ENCODE assay signal across 8 cellular contexts in the genomic region with DNA sequence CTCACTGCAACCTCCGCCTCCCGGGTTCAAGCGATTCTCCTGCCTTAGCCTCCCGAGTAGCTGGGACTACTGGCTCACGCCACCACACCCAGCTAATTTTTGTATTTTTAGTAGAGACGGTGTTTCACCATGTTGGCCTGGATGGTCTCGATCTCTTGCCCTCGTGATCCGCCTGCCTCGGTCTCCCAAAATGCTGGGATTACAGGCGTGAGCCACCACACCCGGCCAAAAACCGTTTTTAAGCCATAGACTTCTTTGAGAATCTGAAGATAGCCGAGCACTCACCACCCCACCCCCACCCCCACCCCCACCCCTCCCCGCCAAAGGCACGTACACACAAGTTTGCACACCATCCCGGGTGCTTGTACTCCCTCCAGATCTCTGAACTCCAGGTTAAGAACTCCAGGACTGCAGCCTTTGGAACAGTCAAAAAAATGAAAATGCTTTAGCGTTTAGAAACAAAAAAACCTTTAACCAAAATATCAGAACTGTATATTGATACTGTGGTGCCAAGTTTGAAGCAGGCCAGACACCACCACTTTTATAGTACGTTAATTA. TPM values are rescaled to one million over a fixed set of nuclear protein-coding genes. Genes with fewer than 3 reads are reported as not detected.
A peak's percentile ranks its signal among the peaks of the same experiment; 100 is the strongest.
DNase-seq lines count a peak whose midpoint lies in the region; ATAC-seq and TF ChIP-seq lines count a peak whose summit lies in the region.

No MANE protein-coding gene starts in this region.

- H3K36me3 ChIP-seq in H7 (replicated peaks; ENCODE audit: control insufficient read depth, insufficient read depth, low read length) (no peaks in the 10 kb centered on the region; the same call in 1 of the 2 replicates), skeletal muscle satellite cell (ENCODE audit: insufficient read depth, low read length) (no peaks in the 10 kb centered on the region)

- peaks cover 19% of the 10 kb centered on the region for H3K4me1 ChIP-seq in skeletal muscle satellite cell (ENCODE audit: control insufficient read depth, insufficient read depth, low read length)

- in situ Hi-C loops in SK-MEL-5 (cut with HindIII; ENCODE audit: low pct_unique_long_range_greater_than_20kb, low sequenced_read_pairs): no loop called here

- DNase-seq in H7 (peak; percentile 49), SK-MEL-5 (ENCODE audit: low read depth, low spot score) (peak; percentile 15), fibroblast of pulmonary artery (ENCODE audit: low read depth) (no peak), HCEC 1CT (no peak), activated gamma-delta T cell treated with Interleukin-2 at 50 U/mL for 16 hours (no peak), NCI-H1048 (lab: John Stamatoyannopoulos, UW) (no peak)

- no peak for ATAC-seq in HG03097 (IDR thresholded peaks at IDR 0.05; ENCODE audit: low FRiP score, unreplicated experiment)

- H3K27me3 ChIP-seq in H7 (ENCODE audit: control insufficient read depth, insufficient read depth, low read length): no peaks in the 10 kb centered on the region
- H3K27me3 ChIP-seq in skeletal muscle satellite cell (ENCODE audit: control insufficient read depth, insufficient read depth, low read length): no peaks in the 10 kb centered on the region

- peak overlapping the region; percentile 98 for H3K4me3 ChIP-seq in H7 (ENCODE audit: insufficient read depth, low read depth, low read length)
- peak overlapping the region; percentile 95 for H3K4me3 ChIP-seq in fibroblast of pulmonary artery (replicated peaks; ENCODE audit: low read depth, low read length)
- peak overlapping the region; percentile 98 for H3K4me3 ChIP-seq in skeletal muscle satellite cell (ENCODE audit: low read length)

- peak overlapping the region; percentile 95 for H3K9ac ChIP-seq in skeletal muscle satellite cell (ENCODE audit: low read depth, low read length)

- H3K9me3 ChIP-seq in skeletal muscle satellite cell (replicated peaks; ENCODE audit: low read length): no peaks in the 10 kb centered on the region

- no peak for TF ChIP-seq CTCF in fibroblast of pulmonary artery (IDR thresholded peaks at IDR 0.05; ENCODE audit: low read length, missing control alignments)

- H3K4me2 ChIP-seq in skeletal muscle satellite cell (ENCODE audit: low read length): peak overlapping the region; percentile 84

RNA-seq across cellular contexts. Expression of a gene that starts 1.5 kb away (rescaled TPM):
- 70.6 and 71.5 TPM in 2 replicates for total RNA-seq in H7 (2014; rRNA removed; shearing (Covaris generic))
- 33.5 and 36.3 TPM in 2 replicates for total RNA-seq in SK-MEL-5 (2014; rRNA removed; shearing (Covaris generic))
- 42.6 and 49.7 TPM in 2 replicates for polyA plus RNA-seq in SK-MEL-5 (2015; cell fraction: cytosol; rRNA removed)
- polyA plus RNA-seq in SK-MEL-5 (2015; cell fraction: nucleus; rRNA removed): 30.7 and 40.0 TPM in 2 replicates
- total RNA-seq in skeletal muscle satellite cell (2012; rRNA removed): 36.2 and 45.0 TPM in 2 replicates

RNA-seq across cellular contexts. Expression of a gene that starts 48.3 kb away (rescaled TPM):
- total RNA-seq in H7 (2014; rRNA removed; shearing (Covaris generic)): 0.38 and 1.5 TPM in 2 replicates
- 3.2 and 3.9 TPM in 2 replicates for total RNA-seq in SK-MEL-5 (2014; rRNA removed; shearing (Covaris generic))
- polyA plus RNA-seq in SK-MEL-5 (2015; cell fraction: cytosol; rRNA removed): 3.6 and 3.9 TPM in 2 replicates
- polyA plus RNA-seq in SK-MEL-5 (2015; cell fraction: nucleus; rRNA removed): 42.8 and 48.4 TPM in 2 replicates
- total RNA-seq in skeletal muscle satellite cell (2012; rRNA removed): 0.22 and 0.76 TPM in 2 replicates

RNA-seq across cellular contexts. Expression of a gene that starts 59.9 kb away (rescaled TPM):
- 4.3 TPM in 2 replicates for total RNA-seq in H7 (2014; rRNA removed; shearing (Covaris generic))
- 10.0 and 10.7 TPM in 2 replicates for total RNA-seq in SK-MEL-5 (2014; rRNA removed; shearing (Covaris generic))
- 25.2 and 26.1 TPM in 2 replicates for polyA plus RNA-seq in SK-MEL-5 (2015; cell fraction: cytosol; rRNA removed)
- 4.0 and 6.4 TPM in 2 replicates for polyA plus RNA-seq in SK-MEL-5 (2015; cell fraction: nucleus; rRNA removed)
- 8.3 and 9.4 TPM in 2 replicates for total RNA-seq in skeletal muscle satellite cell (2012; rRNA removed)

Comparison
In these comparisons a context has a peak if more than half of its experiments do, and no peak if none do; other contexts are left out.
1. DNase-seq: peak in H7 (single experiment) and SK-MEL-5 (single experiment); none in fibroblast of pulmonary artery (single experiment), HCEC 1CT (single experiment), activated gamma-delta T cell treated with Interleukin-2 at 50 U/mL for 16 hours (single experiment) and NCI-H1048 (single experiment).
2. Peak in every context shown above with its lines, with median percentiles within 50 percentile points of each other: H3K4me3 ChIP-seq.